9 cellular contexts compared by ENCODE assay signal in genomic region chr6:104108587-104108986, GRCh38.
"Had no signal": no experiment of that assay in that cellular context is flagged by ENCODE, and none has a peak within 500 bp of the region (broad histone marks: within the 10 kb centered on the region; RNA-seq: fewer than 3 reads in every experiment).

No MANE protein-coding gene starts in this region.

- H3K4me1 ChIP-seq: HAP-1 had no signal

- H2AFZ ChIP-seq: GM23248, GM23338 had no signal

- H3K9ac ChIP-seq: GM23248 had no signal

- ATAC-seq: GM23338, HCT116 had no signal

- H3K36me3 ChIP-seq: HAP-1 had no signal

- H3K27ac Mint-ChIP-seq: GM23338, H9, HFFc6 had no signal

- H3K4me3 Mint-ChIP-seq: GM23338, H9, HFFc6 had no signal

- H3K4me3 ChIP-seq: GM23248, GM23338, HAP-1 had no signal

- H3K9me3 Mint-ChIP-seq: GM23338, H9 had no signal

- H3K27ac ChIP-seq: GM23248 had no signal

- DNase-seq: GM23248, GOT3, H7, H9, HCEC 1CT, HFFc6 had no signal

- H3K4me1 Mint-ChIP-seq: GM23338, H9 had no signal

- H3K4me2 ChIP-seq: GM23338 had no signal

- H3K9me3 ChIP-seq: HAP-1 had no signal
